In genomic region chr14:60723218-60724079, GRCh38 we compare ENCODE assay signal across 1 cellular context.
TF ChIP-seq lines count a peak whose summit lies in the region.

No MANE protein-coding gene starts in this region.

TF ChIP-seq in K562, 482 proteins besides CTCF, POLR2A, EP300 and RAD21 (continued from another document and continues in another):
- 0 out of 2 replicates have a peak, but pooled peaks have one; percentile 17 for TF ChIP-seq AFF4 (CRISPR knock-in tag; IDR thresholded peaks at IDR 0.05)
- no peak for TF ChIP-seq ZNF282 (CRISPR knock-in tag; IDR thresholded peaks at IDR 0.05)
- no peak for TF ChIP-seq NCOA2 (IDR thresholded peaks at IDR 0.05; ENCODE audit: partially characterized antibody in 2 of 2)
- no peak for TF ChIP-seq DNMT1 (IDR thresholded peaks at IDR 0.05)
- TF ChIP-seq ZNF217 (CRISPR knock-in tag; IDR thresholded peaks at IDR 0.05), result no peak
- TF ChIP-seq BCOR (IDR thresholded peaks at IDR 0.05), result no peak
- TF ChIP-seq NCOR1 (IDR thresholded peaks at IDR 0.05), result no peak
- TF ChIP-seq NFYB (IDR thresholded peaks at IDR 0.05; ENCODE audit: extremely low read depth, insufficient read length), result no peak
- TF ChIP-seq, protein P1, sequence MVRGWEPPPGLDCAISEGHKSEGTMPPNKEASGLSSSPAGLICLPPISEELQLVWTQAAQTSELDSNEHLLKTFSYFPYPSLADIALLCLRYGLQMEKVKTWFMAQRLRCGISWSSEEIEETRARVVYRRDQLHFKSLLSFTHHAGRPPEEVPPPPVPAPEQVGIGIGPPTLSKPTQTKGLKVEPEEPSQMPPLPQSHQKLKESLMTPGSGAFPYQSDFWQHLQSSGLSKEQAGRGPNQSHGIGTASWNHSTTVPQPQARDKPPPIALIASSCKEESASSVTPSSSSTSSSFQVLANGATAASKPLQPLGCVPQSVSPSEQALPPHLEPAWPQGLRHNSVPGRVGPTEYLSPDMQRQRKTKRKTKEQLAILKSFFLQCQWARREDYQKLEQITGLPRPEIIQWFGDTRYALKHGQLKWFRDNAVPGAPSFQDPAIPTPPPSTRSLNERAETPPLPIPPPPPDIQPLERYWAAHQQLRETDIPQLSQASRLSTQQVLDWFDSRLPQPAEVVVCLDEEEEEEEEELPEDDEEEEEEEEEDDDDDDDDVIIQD (CRISPR knock-in tag; IDR thresholded peaks at IDR 0.05), result no peak
- TF ChIP-seq ZNF436 (CRISPR knock-in tag; IDR thresholded peaks at IDR 0.05), result no peak
- TF ChIP-seq GABPA (tag; conservative IDR thresholded peaks at IDR 0.05; ENCODE audit: low read depth), result no peak
- TF ChIP-seq ESRRB (CRISPR knock-in tag; IDR thresholded peaks at IDR 0.05; ENCODE audit: borderline replicate concordance), result no peak
- TF ChIP-seq ZNF561 (CRISPR knock-in tag; conservative IDR thresholded peaks at IDR 0.05), result no peak
- no peak for TF ChIP-seq ZNF239 (CRISPR knock-in tag; IDR thresholded peaks at IDR 0.05)
- TF ChIP-seq POLR2G (IDR thresholded peaks at IDR 0.05; ENCODE audit: low read depth, low read length), result peak; percentile 71
- TF ChIP-seq HMGN3 (IDR thresholded peaks at IDR 0.05; ENCODE audit: borderline replicate concordance, extremely low read depth, insufficient read length, low read depth, low read length), result peak; percentile 33
- no peak for TF ChIP-seq HMGXB4 (CRISPR knock-in tag; IDR thresholded peaks at IDR 0.05)
- TF ChIP-seq ZNF668 (CRISPR knock-in tag; IDR thresholded peaks at IDR 0.05), result no peak
- TF ChIP-seq SMARCC2 (IDR thresholded peaks at IDR 0.05; ENCODE audit: low read depth), result no peak
- no peak for TF ChIP-seq OTX1 (CRISPR knock-in tag; IDR thresholded peaks at IDR 0.05)
- no peak for TF ChIP-seq E2F1 (CRISPR knock-in tag; IDR thresholded peaks at IDR 0.05)
- no peak for TF ChIP-seq AFF1 (IDR thresholded peaks at IDR 0.05; ENCODE audit: low read depth in 1 of 2, partially characterized antibody in 2 of 2)
- no peak for TF ChIP-seq PBX2 (CRISPR knock-in tag; IDR thresholded peaks at IDR 0.05; ENCODE audit: low read depth)
- no peak for TF ChIP-seq PBX2 (tag; conservative IDR thresholded peaks at IDR 0.05; ENCODE audit: low read depth)
- no peak for TF ChIP-seq ZNF165 (CRISPR knock-in tag; IDR thresholded peaks at IDR 0.05; ENCODE audit: borderline replicate concordance)
- TF ChIP-seq ZNF511 (CRISPR knock-in tag; IDR thresholded peaks at IDR 0.05), result no peak
- TF ChIP-seq NFRKB (IDR thresholded peaks at IDR 0.05; ENCODE audit: low read depth), result no peak
- TF ChIP-seq ZNF445 (CRISPR knock-in tag; IDR thresholded peaks at IDR 0.05; ENCODE audit: low read depth), result no peak
- TF ChIP-seq NRF1 (conservative IDR thresholded peaks at IDR 0.05 in 1 of 2, IDR thresholded peaks at IDR 0.05 in 1 of 2), result peak; percentile 56 to 63
- no peak for TF ChIP-seq SIN3B (IDR thresholded peaks at IDR 0.05; ENCODE audit: low read depth)
- TF ChIP-seq, protein P2, sequence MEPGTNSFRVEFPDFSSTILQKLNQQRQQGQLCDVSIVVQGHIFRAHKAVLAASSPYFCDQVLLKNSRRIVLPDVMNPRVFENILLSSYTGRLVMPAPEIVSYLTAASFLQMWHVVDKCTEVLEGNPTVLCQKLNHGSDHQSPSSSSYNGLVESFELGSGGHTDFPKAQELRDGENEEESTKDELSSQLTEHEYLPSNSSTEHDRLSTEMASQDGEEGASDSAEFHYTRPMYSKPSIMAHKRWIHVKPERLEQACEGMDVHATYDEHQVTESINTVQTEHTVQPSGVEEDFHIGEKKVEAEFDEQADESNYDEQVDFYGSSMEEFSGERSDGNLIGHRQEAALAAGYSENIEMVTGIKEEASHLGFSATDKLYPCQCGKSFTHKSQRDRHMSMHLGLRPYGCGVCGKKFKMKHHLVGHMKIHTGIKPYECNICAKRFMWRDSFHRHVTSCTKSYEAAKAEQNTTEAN (CRISPR knock-in tag; IDR thresholded peaks at IDR 0.05), result no peak
- peak; percentile 58 for TF ChIP-seq CHD1 (IDR thresholded peaks at IDR 0.05; ENCODE audit: low read length)
- no peak for TF ChIP-seq CHD4 (IDR thresholded peaks at IDR 0.05; ENCODE audit: insufficient read depth, insufficient replicate concordance, low read depth, low read length, poor library complexity, severe bottlenecking)
- no peak for TF ChIP-seq DEAF1 (CRISPR knock-in tag; IDR thresholded peaks at IDR 0.05)
- TF ChIP-seq NUFIP1 (IDR thresholded peaks at IDR 0.05; ENCODE audit: partially characterized antibody), result no peak
- TF ChIP-seq, protein P3, sequence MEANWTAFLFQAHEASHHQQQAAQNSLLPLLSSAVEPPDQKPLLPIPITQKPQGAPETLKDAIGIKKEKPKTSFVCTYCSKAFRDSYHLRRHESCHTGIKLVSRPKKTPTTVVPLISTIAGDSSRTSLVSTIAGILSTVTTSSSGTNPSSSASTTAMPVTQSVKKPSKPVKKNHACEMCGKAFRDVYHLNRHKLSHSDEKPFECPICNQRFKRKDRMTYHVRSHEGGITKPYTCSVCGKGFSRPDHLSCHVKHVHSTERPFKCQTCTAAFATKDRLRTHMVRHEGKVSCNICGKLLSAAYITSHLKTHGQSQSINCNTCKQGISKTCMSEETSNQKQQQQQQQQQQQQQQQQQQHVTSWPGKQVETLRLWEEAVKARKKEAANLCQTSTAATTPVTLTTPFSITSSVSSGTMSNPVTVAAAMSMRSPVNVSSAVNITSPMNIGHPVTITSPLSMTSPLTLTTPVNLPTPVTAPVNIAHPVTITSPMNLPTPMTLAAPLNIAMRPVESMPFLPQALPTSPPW (CRISPR knock-in tag; IDR thresholded peaks at IDR 0.05), result peak; percentile 31; the same call in 1 of the 2 replicates
- no peak for TF ChIP-seq MAFK (IDR thresholded peaks at IDR 0.05; ENCODE audit: low read length)
- no peak for TF ChIP-seq ZNF507 (tag; conservative IDR thresholded peaks at IDR 0.05)
- no peak for TF ChIP-seq ETV1 (tag; conservative IDR thresholded peaks at IDR 0.05; ENCODE audit: low read depth)
- no peak for TF ChIP-seq KHSRP (IDR thresholded peaks at IDR 0.05)
- TF ChIP-seq XRCC3 (IDR thresholded peaks at IDR 0.05), result no peak
- TF ChIP-seq HMG20B (CRISPR knock-in tag; IDR thresholded peaks at IDR 0.05), result no peak
- peak; percentile 16 for TF ChIP-seq CCNT2 (IDR thresholded peaks at IDR 0.05; ENCODE audit: borderline replicate concordance, extremely low read depth, insufficient read length, low read depth, low read length)
